ENCODE assay signal across 8 cellular contexts in genomic region chr15:33195283-33195682, GRCh38. TPM values are rescaled to one million over a fixed set of nuclear protein-coding genes. Genes with fewer than 3 reads are reported as not detected.
A peak's percentile ranks its signal among the peaks of the same experiment; 100 is the strongest.
DNase-seq lines count a peak whose midpoint lies in the region; ATAC-seq, FAIRE-seq and TF ChIP-seq lines count a peak whose summit lies in the region.

No MANE protein-coding gene starts in this region.

- peaks cover 14% of the 10 kb centered on the region; the same call in 1 of the 2 replicates for H3K4me1 Mint-ChIP-seq in HFFc6 (ENCODE audit: low read depth)
- H3K4me1 Mint-ChIP-seq in activated T-helper 17 cell treated with anti-CD3 and anti-CD28 coated beads, Interleukin-2, amount 50 U/mL, for 72 hours = peaks cover 4% of the 10 kb centered on the region

- DNase-seq in HFFc6 (no peak), smooth muscle cell (lab: John Stamatoyannopoulos, UW; ENCODE audit: unreplicated experiment) (no peak), H54 (ENCODE audit: insufficient read length, low spot score) (no peak), HEK293T (ENCODE audit: extremely low spot score) (no peak), HPDE6-E6E7 (ENCODE audit: extremely low spot score) (no peak)

- FAIRE-seq in H54 (lab: Jason Lieb, UNC) = no peak

- no peaks in the 10 kb centered on the region for H4K20me1 ChIP-seq in smooth muscle cell (ENCODE audit: low read depth)

- H3K9me3 Mint-ChIP-seq in HFFc6 = no peaks in the 10 kb centered on the region
- no peaks in the 10 kb centered on the region for H3K9me3 Mint-ChIP-seq in activated T-helper 17 cell treated with anti-CD3 and anti-CD28 coated beads, Interleukin-2, amount 50 U/mL, for 72 hours

- WGBS in smooth muscle cell (ENCODE audit: low lambda C conversion rate) = 41% methylated on average over 7 of the region's 7 CpGs

- no peaks in the 10 kb centered on the region for H3K36me3 Mint-ChIP-seq in HFFc6 (ENCODE audit: low read depth)
- no peaks in the 10 kb centered on the region for H3K36me3 Mint-ChIP-seq in activated T-helper 17 cell treated with anti-CD3 and anti-CD28 coated beads, Interleukin-2, amount 50 U/mL, for 72 hours (ENCODE audit: low read depth)

- H3K27me3 ChIP-seq in iPS-15b (ENCODE audit: control insufficient read depth, insufficient read depth, low read length) = peaks cover 8% of the 10 kb centered on the region
- peaks cover 37% of the 10 kb centered on the region for H3K27me3 ChIP-seq in smooth muscle cell (ENCODE audit: low read depth)

- H3K79me2 ChIP-seq in smooth muscle cell (ENCODE audit: low read depth) = no peaks in the 10 kb centered on the region

- H3K9ac ChIP-seq in iPS-15b (ENCODE audit: low read depth, low read length) (peak overlapping the region; percentile 50), smooth muscle cell (ENCODE audit: low read depth) (peak overlapping the region; percentile 47)

- H3F3A ChIP-seq in smooth muscle cell (ENCODE audit: low read depth) = no peaks in the 10 kb centered on the region

- peak overlapping the region; percentile 89 for H3K4me2 ChIP-seq in smooth muscle cell

- H3K4me1 ChIP-seq in iPS-15b (ENCODE audit: control insufficient read depth, insufficient read depth, low read length) = peaks cover 4% of the 10 kb centered on the region
- H3K4me1 ChIP-seq in smooth muscle cell (ENCODE audit: low read depth) = peaks cover 16% of the 10 kb centered on the region

- H3K9me3 ChIP-seq in iPS-15b (ENCODE audit: control insufficient read depth, insufficient read depth, low read length) (no peaks in the 10 kb centered on the region), smooth muscle cell (replicated peaks; ENCODE audit: low read depth) (no peaks in the 10 kb centered on the region)

- peaks cover 26% of the 10 kb centered on the region for H3K27me3 Mint-ChIP-seq in HFFc6 (ENCODE audit: insufficient read depth)
- peaks cover 8% of the 10 kb centered on the region for H3K27me3 Mint-ChIP-seq in activated T-helper 17 cell treated with anti-CD3 and anti-CD28 coated beads, Interleukin-2, amount 50 U/mL, for 72 hours

- H2AFZ ChIP-seq in smooth muscle cell (ENCODE audit: low read depth) = peak overlapping the region; percentile 86

- no peak for TF ChIP-seq CTCF in HFFc6 (IDR thresholded peaks at IDR 0.05)
- TF ChIP-seq CTCF in smooth muscle cell (IDR thresholded peaks at IDR 0.05; ENCODE audit: borderline replicate concordance, insufficient read depth, poor library complexity, severe bottlenecking) = no peak

- CTCF ChIA-PET in HEK293T (lab: Yijun Ruan, JAX) = no interaction called here

- H3K36me3 ChIP-seq in iPS-15b (ENCODE audit: control insufficient read depth, insufficient read depth, low read length) = no peaks in the 10 kb centered on the region
- H3K36me3 ChIP-seq in smooth muscle cell (ENCODE audit: low read depth) = no peaks in the 10 kb centered on the region

- POLR2A ChIA-PET in HEK293T (lab: Yijun Ruan, JAX) = interaction anchor here (0.8 kb wide), 1 partner anchor 39 kb away, joined by 4 read pairs; no protein-coding TSS in a partner anchor

- H3K27ac ChIP-seq in smooth muscle cell (ENCODE audit: low read depth) = peak overlapping the region; percentile 22

- H3K4me3 Mint-ChIP-seq in HFFc6 = peak overlapping the region; percentile 88
- H3K4me3 Mint-ChIP-seq in activated T-helper 17 cell treated with anti-CD3 and anti-CD28 coated beads, Interleukin-2, amount 50 U/mL, for 72 hours = peak overlapping the region; percentile 74

- H3K4me3 ChIP-seq in iPS-15b (ENCODE audit: low read depth, low read length) (peak overlapping the region; percentile 84), smooth muscle cell (peak overlapping the region; percentile 56)

- ATAC-seq in activated T-helper 17 cell treated with anti-CD3 and anti-CD28 coated beads, Interleukin-2, amount 50 U/mL, for 72 hours (replicated peaks) = no peak
- ATAC-seq in HG02588 (IDR thresholded peaks at IDR 0.05; ENCODE audit: unreplicated experiment) = no peak

- no peak for TF ChIP-seq POLR2A in H54 (IDR thresholded peaks at IDR 0.05; ENCODE audit: low read depth, low read length)

- peak overlapping the region; percentile 33; the same call in 1 of the 2 replicates for H3K27ac Mint-ChIP-seq in HFFc6
- no peak overlapping the region for H3K27ac Mint-ChIP-seq in activated T-helper 17 cell treated with anti-CD3 and anti-CD28 coated beads, Interleukin-2, amount 50 U/mL, for 72 hours

TF ChIP-seq in HEK293T, 16 proteins besides CTCF, POLR2A, EP300 and RAD21:
- no peak for TF ChIP-seq SP1 (IDR thresholded peaks at IDR 0.05)
- no peak for TF ChIP-seq TARDBP (IDR thresholded peaks at IDR 0.05)
- no peak for TF ChIP-seq LEF1 (IDR thresholded peaks at IDR 0.05; ENCODE audit: borderline replicate concordance)
- TF ChIP-seq CTBP1 (IDR thresholded peaks at IDR 0.05; ENCODE audit: borderline replicate concordance) = no peak
- TF ChIP-seq, protein P1, sequence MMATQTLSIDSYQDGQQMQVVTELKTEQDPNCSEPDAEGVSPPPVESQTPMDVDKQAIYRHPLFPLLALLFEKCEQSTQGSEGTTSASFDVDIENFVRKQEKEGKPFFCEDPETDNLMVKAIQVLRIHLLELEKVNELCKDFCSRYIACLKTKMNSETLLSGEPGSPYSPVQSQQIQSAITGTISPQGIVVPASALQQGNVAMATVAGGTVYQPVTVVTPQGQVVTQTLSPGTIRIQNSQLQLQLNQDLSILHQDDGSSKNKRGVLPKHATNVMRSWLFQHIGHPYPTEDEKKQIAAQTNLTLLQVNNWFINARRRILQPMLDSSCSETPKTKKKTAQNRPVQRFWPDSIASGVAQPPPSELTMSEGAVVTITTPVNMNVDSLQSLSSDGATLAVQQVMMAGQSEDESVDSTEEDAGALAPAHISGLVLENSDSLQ (IDR thresholded peaks at IDR 0.05) = no peak
- TF ChIP-seq FOXA1 (IDR thresholded peaks at IDR 0.05) = no peak
- TF ChIP-seq BHLHE40 (IDR thresholded peaks at IDR 0.05; ENCODE audit: borderline replicate concordance) = no peak
- TF ChIP-seq HDGF (IDR thresholded peaks at IDR 0.05; ENCODE audit: borderline replicate concordance) = no peak
- no peak for TF ChIP-seq FOXM1 (IDR thresholded peaks at IDR 0.05; ENCODE audit: borderline replicate concordance)
- TF ChIP-seq L3MBTL2 (conservative IDR thresholded peaks at IDR 0.05) = no peak
- no peak for TF ChIP-seq ARNT (IDR thresholded peaks at IDR 0.05)
- TF ChIP-seq NFRKB (IDR thresholded peaks at IDR 0.05) = no peak
- TF ChIP-seq SUZ12 (IDR thresholded peaks at IDR 0.05) = no peak
TF ChIP-seq in HEK293T: peak in this region for 0.

RNA-seq across cellular contexts. Expression of gene FMN1, which starts 0.8 kb away (rescaled TPM):
- total RNA-seq in HFFc6 (2021; fragmentation: NEBNext Ultra II Directional; extraction: Animal tissue kit (Norgen Biotek cat#: 25700)) = 10 to 100 TPM in 4 of 6 experiments, 1 to 10 TPM in 2; 8.3 to 14.0 (median 12.6) TPM
- 1 to 10 TPM; 1.0 to 2.0 TPM for total RNA-seq in activated T-helper 17 cell treated with anti-CD3 and anti-CD28 coated beads, Interleukin-2, amount 50 U/mL, for 72 hours
- total RNA-seq in smooth muscle cell = 4.0 and 21.1 TPM in 2 replicates
- polyA plus RNA-seq in smooth muscle cell = 0.08 and 1.2 TPM in 2 replicates
